Comparison of ENCODE assay signal across 15 cellular contexts in the genomic region with DNA sequence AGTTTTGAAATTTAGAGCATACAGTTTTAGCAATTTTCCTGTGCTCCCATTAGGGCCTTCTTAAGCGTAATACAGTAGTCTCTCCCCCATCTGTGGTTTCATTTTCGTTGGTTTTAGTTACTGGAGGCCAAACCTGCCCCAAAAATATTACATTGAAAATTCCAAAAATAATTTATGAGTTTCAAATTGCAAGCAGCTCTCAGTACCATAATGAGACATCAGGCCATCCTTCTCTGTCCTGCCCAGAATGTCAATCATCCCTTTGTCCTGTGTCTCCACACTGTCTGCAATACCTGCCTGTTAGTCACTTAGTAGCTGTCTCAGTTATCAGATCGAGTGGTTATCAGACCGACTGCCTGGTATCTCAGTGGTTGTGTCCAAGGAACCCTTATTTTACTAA. TPM values are rescaled to one million over a fixed set of nuclear protein-coding genes. Genes with fewer than 3 reads are reported as not detected.
DNase-seq lines count a peak whose midpoint lies in the region; ATAC-seq and TF ChIP-seq lines count a peak whose summit lies in the region.
"Had no signal": no experiment of that assay in that cellular context is flagged by ENCODE, and none has a peak within 500 bp of the region (broad histone marks: within the 10 kb centered on the region; RNA-seq: fewer than 3 reads in every experiment).

No MANE protein-coding gene starts in this region.

- no peaks in the 10 kb centered on the region for H3K27me3 Mint-ChIP-seq in activated T-helper 17 cell treated with anti-CD3 and anti-CD28 coated beads, Interleukin-2, amount 50 U/mL, for 72 hours
- no peaks in the 10 kb centered on the region for H3K27me3 Mint-ChIP-seq in activated naive CD4-positive, alpha-beta T cell treated with anti-CD3 and anti-CD28 coated beads, Interleukin-2, amount 10 ng/mL, durations not matched to agents 7 days and 5 days
- no peaks in the 10 kb centered on the region for H3K27me3 Mint-ChIP-seq in activated CD8-positive, alpha-beta T cell treated with anti-CD3 and anti-CD28 coated beads for 36 hours

- no peaks in the 10 kb centered on the region for H3K9me3 ChIP-seq in upper lobe of right lung

- H3K27ac ChIP-seq in upper lobe of right lung: no peak overlapping the region

- DNase-seq in GM10266 (ENCODE audit: extremely low spot score) (peak; percentile 26), upper lobe of right lung (no peak)
- no peak for DNase-seq in activated naive CD4-positive, alpha-beta T cell treated with anti-CD3 and anti-CD28 coated beads, Interleukin-2, amount 10 ng/mL, durations not matched to agents 7 days and 5 days
- DNase-seq in activated CD8-positive, alpha-beta T cell treated with anti-CD3 and anti-CD28 coated beads for 36 hours: no peak
- DNase-seq: ACHN, cortex of kidney, EL, HFFc6, NCI-H1436, OCI-M1 had no signal

- H3K36me3 ChIP-seq in upper lobe of right lung: peaks cover 64% of the 10 kb centered on the region

- TF ChIP-seq CTCF in GM10266 (IDR thresholded peaks at IDR 0.05; ENCODE audit: control insufficient read depth, insufficient read depth, low read depth, missing control alignments) (no peak), upper lobe of right lung (IDR thresholded peaks at IDR 0.05) (no peak)
- no peak for TF ChIP-seq CTCF in activated CD8-positive, alpha-beta T cell treated with anti-CD3 and anti-CD28 coated beads for 36 hours (IDR thresholded peaks at IDR 0.05)

- peaks cover 7% of the 10 kb centered on the region for H3K4me1 Mint-ChIP-seq in activated T-helper 17 cell treated with anti-CD3 and anti-CD28 coated beads, Interleukin-2, amount 50 U/mL, for 72 hours
- H3K4me1 Mint-ChIP-seq in activated naive CD4-positive, alpha-beta T cell treated with anti-CD3 and anti-CD28 coated beads, Interleukin-2, amount 10 ng/mL, durations not matched to agents 7 days and 5 days: no peaks in the 10 kb centered on the region
- H3K4me1 Mint-ChIP-seq in activated CD8-positive, alpha-beta T cell treated with anti-CD3 and anti-CD28 coated beads for 36 hours (ENCODE audit: low read depth): peaks cover 3% of the 10 kb centered on the region

- intact Hi-C loops in upper lobe of right lung (cut with DNase I): no loop called here
- intact Hi-C loops in activated CD8-positive, alpha-beta T cell treated with anti-CD3 and anti-CD28 coated beads for 36 hours (cut with micrococcal nuclease): no loop called here

- H3K4me1 ChIP-seq in upper lobe of right lung: no peaks in the 10 kb centered on the region

- ATAC-seq in GM19324 (IDR thresholded peaks at IDR 0.05; ENCODE audit: low FRiP score, unreplicated experiment) (peak; percentile 78), HG02759 (IDR thresholded peaks at IDR 0.05; ENCODE audit: unreplicated experiment) (peak; percentile 83), HG03469 (IDR thresholded peaks at IDR 0.05; ENCODE audit: unreplicated experiment) (peak; percentile 60), upper lobe of right lung (no peak)
- ATAC-seq in activated T-helper 17 cell treated with anti-CD3 and anti-CD28 coated beads, Interleukin-2, amount 50 U/mL, for 72 hours (replicated peaks): no peak
- ATAC-seq in activated CD8-positive, alpha-beta T cell treated with anti-CD3 and anti-CD28 coated beads for 36 hours: no peak

- H3K9me3 Mint-ChIP-seq in activated T-helper 17 cell treated with anti-CD3 and anti-CD28 coated beads, Interleukin-2, amount 50 U/mL, for 72 hours: peaks cover 15% of the 10 kb centered on the region
- H3K9me3 Mint-ChIP-seq in activated naive CD4-positive, alpha-beta T cell treated with anti-CD3 and anti-CD28 coated beads, Interleukin-2, amount 10 ng/mL, durations not matched to agents 7 days and 5 days: peaks cover 14% of the 10 kb centered on the region
- peaks cover 29% of the 10 kb centered on the region for H3K9me3 Mint-ChIP-seq in activated CD8-positive, alpha-beta T cell treated with anti-CD3 and anti-CD28 coated beads for 36 hours

- H3K4me3 Mint-ChIP-seq in activated T-helper 17 cell treated with anti-CD3 and anti-CD28 coated beads, Interleukin-2, amount 50 U/mL, for 72 hours: no peak overlapping the region
- H3K4me3 Mint-ChIP-seq in activated naive CD4-positive, alpha-beta T cell treated with anti-CD3 and anti-CD28 coated beads, Interleukin-2, amount 10 ng/mL, durations not matched to agents 7 days and 5 days: no peak overlapping the region
- H3K4me3 Mint-ChIP-seq in activated CD8-positive, alpha-beta T cell treated with anti-CD3 and anti-CD28 coated beads for 36 hours: no peak overlapping the region
- H3K4me3 Mint-ChIP-seq: HFFc6 had no signal

- H3K36me3 Mint-ChIP-seq in activated T-helper 17 cell treated with anti-CD3 and anti-CD28 coated beads, Interleukin-2, amount 50 U/mL, for 72 hours (ENCODE audit: low read depth): peaks cover 100% of the 10 kb centered on the region
- peaks cover 78% of the 10 kb centered on the region for H3K36me3 Mint-ChIP-seq in activated naive CD4-positive, alpha-beta T cell treated with anti-CD3 and anti-CD28 coated beads, Interleukin-2, amount 10 ng/mL, durations not matched to agents 7 days and 5 days
- peaks cover 90% of the 10 kb centered on the region for H3K36me3 Mint-ChIP-seq in activated CD8-positive, alpha-beta T cell treated with anti-CD3 and anti-CD28 coated beads for 36 hours (ENCODE audit: low read depth)

- POLR2A ChIA-PET in activated CD8-positive, alpha-beta T cell treated with anti-CD3 and anti-CD28 coated beads for 36 hours (lab: Charles Lee): interaction anchor here (0.8 to 1.3 kb wide), 2 partner anchors 10 to 14 kb away, joined by 3 to 4 read pairs; no protein-coding TSS in a partner anchor

- H3K27me3 ChIP-seq in upper lobe of right lung: no peaks in the 10 kb centered on the region

- no peak overlapping the region for H3K27ac Mint-ChIP-seq in activated T-helper 17 cell treated with anti-CD3 and anti-CD28 coated beads, Interleukin-2, amount 50 U/mL, for 72 hours
- H3K27ac Mint-ChIP-seq in activated naive CD4-positive, alpha-beta T cell treated with anti-CD3 and anti-CD28 coated beads, Interleukin-2, amount 10 ng/mL, durations not matched to agents 7 days and 5 days: no peak overlapping the region
- H3K27ac Mint-ChIP-seq in activated CD8-positive, alpha-beta T cell treated with anti-CD3 and anti-CD28 coated beads for 36 hours: no peak overlapping the region
- H3K27ac Mint-ChIP-seq: activated T-helper 2 cell treated with anti-CD3 and anti-CD28 coated beads, Interferon-gamma antibody, Interleukin-2, Interleukin-4, amounts not matched to agents 10 μg/mL and 5 μg/mL and 100 μg/mL, durations not matched to agents 14 hours and 24 hours and 36 hours; HFFc6 had no signal

- H3K4me3 ChIP-seq in upper lobe of right lung: no peak overlapping the region

- CTCF ChIA-PET in activated naive CD4-positive, alpha-beta T cell treated with anti-CD3 and anti-CD28 coated beads, Interleukin-2, amount 10 ng/mL, durations not matched to agents 7 days and 5 days (lab: Charles Lee): interaction anchor here (1.0 kb wide), 1 partner anchor 133 kb away, joined by 4 read pairs; no protein-coding TSS in a partner anchor
- CTCF ChIA-PET in activated CD8-positive, alpha-beta T cell treated with anti-CD3 and anti-CD28 coated beads for 36 hours (lab: Charles Lee): no interaction called here

RNA-seq across cellular contexts. Expression of a gene that starts 45.4 kb away (rescaled TPM):
- 34.2 TPM for total RNA-seq in upper lobe of right lung
- total RNA-seq in activated T-helper 17 cell treated with anti-CD3 and anti-CD28 coated beads, Interleukin-2, amount 50 U/mL, for 72 hours: 10 to 100 TPM; 48.8 to 56.3 TPM
- 10 to 100 TPM; 50.2 to 56.0 TPM for total RNA-seq in activated CD8-positive, alpha-beta T cell treated with anti-CD3 and anti-CD28 coated beads for 36 hours

RNA-seq across cellular contexts. Expression of a gene that starts 54.7 kb away (rescaled TPM):
- total RNA-seq in upper lobe of right lung: 1.1 TPM
- under 1 TPM; 0.53 to 0.69 TPM for total RNA-seq in activated T-helper 17 cell treated with anti-CD3 and anti-CD28 coated beads, Interleukin-2, amount 50 U/mL, for 72 hours
- under 1 TPM; 0.20 to 0.58 TPM for total RNA-seq in activated CD8-positive, alpha-beta T cell treated with anti-CD3 and anti-CD28 coated beads for 36 hours

Comparison
In these comparisons a context has a peak if more than half of its experiments do, and no peak if none do; other contexts are left out.
1. ATAC-seq: peak in GM19324 (single experiment), HG02759 (single experiment) and HG03469 (single experiment); none in upper lobe of right lung (single experiment), activated T-helper 17 cell treated with anti-CD3 and anti-CD28 coated beads, Interleukin-2, amount 50 U/mL, for 72 hours (single experiment) and activated CD8-positive, alpha-beta T cell treated with anti-CD3 and anti-CD28 coated beads for 36 hours (single experiment).